25 cellular contexts compared by ENCODE assay signal in the genomic region with DNA sequence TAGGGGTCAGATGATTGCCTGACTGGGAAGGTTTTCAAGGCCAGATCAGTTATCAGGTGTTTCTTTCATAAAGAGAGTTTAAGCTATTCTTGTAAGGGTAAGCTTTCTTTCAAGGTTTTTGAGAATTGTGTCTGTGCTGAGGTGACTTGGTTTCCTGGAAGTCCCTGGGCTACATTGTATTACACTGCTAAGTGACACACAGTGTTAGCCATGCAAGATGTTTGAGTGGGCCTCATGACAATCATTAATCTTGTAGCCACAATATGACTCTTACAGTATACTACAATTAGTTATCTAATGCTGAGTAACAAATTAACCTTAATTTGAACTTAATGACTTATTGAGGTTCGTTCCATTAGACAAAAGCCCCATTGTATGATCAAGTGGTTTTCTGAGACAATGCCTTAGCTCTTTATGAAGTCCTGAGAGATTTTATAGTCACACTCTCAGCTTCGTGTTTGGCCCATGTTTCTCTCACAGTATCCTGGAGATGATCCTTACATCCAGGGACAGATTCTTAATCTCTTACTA.
"Had no signal": no experiment of that assay in that cellular context is flagged by ENCODE, and none has a peak within 500 bp of the region (broad histone marks: within the 10 kb centered on the region; RNA-seq: fewer than 3 reads in every experiment).

No MANE protein-coding gene starts in this region.

- H3K36me3 Mint-ChIP-seq: immature natural killer cell; naive thymus-derived CD4-positive, alpha-beta T cell; stimulated activated naive B cell treated with anti-CD40 and anti-IgM and Interleukin-4, amounts not matched to agents 10 μg/mL and 1 μg/mL and 100 μg/mL, for 72 hours had no signal

- H3K4me1 ChIP-seq: parathyroid adenoma, prostate gland, sigmoid colon, stomach, transverse colon had no signal

- H3K4me3 Mint-ChIP-seq: immature natural killer cell; naive thymus-derived CD4-positive, alpha-beta T cell; nephron progenitor cell; stimulated activated naive B cell treated with anti-CD40 and anti-IgM and Interleukin-4, amounts not matched to agents 10 μg/mL and 1 μg/mL and 100 μg/mL, for 72 hours had no signal

- H3K36me3 ChIP-seq: gastrocnemius medialis, prostate gland, sigmoid colon, stomach, thoracic aorta, transverse colon had no signal

- H3K9me3 ChIP-seq: gastrocnemius medialis, prostate gland, sigmoid colon, stomach, thoracic aorta, transverse colon had no signal

- H3K27ac ChIP-seq: dorsolateral prefrontal cortex, gastrocnemius medialis, parathyroid adenoma, prostate gland, sigmoid colon, skin epidermis, stomach, thoracic aorta, transverse colon had no signal

- ATAC-seq: esophagus mucosa; gastrocnemius medialis; left colon; left ventricle myocardium superior; naive thymus-derived CD4-positive, alpha-beta T cell; stimulated activated naive B cell treated with anti-CD40 and anti-IgM and Interleukin-4, amounts not matched to agents 10 μg/mL and 1 μg/mL and 100 μg/mL, for 72 hours had no signal

- H3K27ac Mint-ChIP-seq: immature natural killer cell; naive thymus-derived CD4-positive, alpha-beta T cell; nephron progenitor cell; stimulated activated naive B cell treated with anti-CD40 and anti-IgM and Interleukin-4, amounts not matched to agents 10 μg/mL and 1 μg/mL and 100 μg/mL, for 72 hours had no signal

- DNase-seq: cortex of kidney; dorsolateral prefrontal cortex; effector CD8-positive, alpha-beta T cell; gastrocnemius medialis; glutamatergic neuron; immature natural killer cell; left colon; left ventricle myocardium superior; mesendoderm; naive thymus-derived CD4-positive, alpha-beta T cell; nephron progenitor cell; retina; sigmoid colon; stimulated activated CD4-positive, alpha-beta T cell treated with anti-CD3 and anti-CD28 coated beads, Interleukin-2, amount 100 ng/mL, for 24 hours; stimulated activated CD4-positive, alpha-beta T cell treated with anti-CD3 and anti-CD28 coated beads, Interleukin-4, amount 100 ng/mL, for 4 hours; stimulated activated naive B cell treated with anti-CD40 and anti-IgM and Interleukin-4, amounts not matched to agents 10 μg/mL and 1 μg/mL and 100 μg/mL, for 72 hours; stomach; substantia nigra; transverse colon had no signal

- H3K4me3 ChIP-seq: dorsolateral prefrontal cortex, gastrocnemius medialis, lung, prostate gland, sigmoid colon, skin epidermis, stomach, thoracic aorta, transverse colon had no signal

- H3K4me1 Mint-ChIP-seq: immature natural killer cell; naive thymus-derived CD4-positive, alpha-beta T cell; stimulated activated naive B cell treated with anti-CD40 and anti-IgM and Interleukin-4, amounts not matched to agents 10 μg/mL and 1 μg/mL and 100 μg/mL, for 72 hours had no signal

- H3K27me3 ChIP-seq: dorsolateral prefrontal cortex, gastrocnemius medialis, sigmoid colon, stomach, transverse colon had no signal
